8 cellular contexts compared by ENCODE assay signal in genomic region chr17:1390422-1391367, GRCh38. TPM values are rescaled to one million over a fixed set of nuclear protein-coding genes. Genes with fewer than 3 reads are reported as not detected.
DNase-seq lines count a peak whose midpoint lies in the region; ATAC-seq and TF ChIP-seq lines count a peak whose summit lies in the region.

No MANE protein-coding gene starts in this region.

- H3K9me3 Mint-ChIP-seq in CD14-positive monocyte (no peaks in the 10 kb centered on the region), neural crest cell (no peaks in the 10 kb centered on the region)
- H3K9me3 Mint-ChIP-seq in effector memory CD8-positive, alpha-beta T cell = no peaks in the 10 kb centered on the region

- H3K27me3 Mint-ChIP-seq in CD14-positive monocyte (ENCODE audit: low read depth in 3 of 3) (no peaks in the 10 kb centered on the region), neural crest cell (ENCODE audit: low read depth) (no peaks in the 10 kb centered on the region)
- H3K27me3 Mint-ChIP-seq in effector memory CD8-positive, alpha-beta T cell = no peaks in the 10 kb centered on the region

- H3K4me1 Mint-ChIP-seq in CD14-positive monocyte (peaks cover 68% of the 10 kb centered on the region), neural crest cell (peaks cover 39% of the 10 kb centered on the region)
- H3K4me1 Mint-ChIP-seq in effector memory CD8-positive, alpha-beta T cell (ENCODE audit: low read depth in 2 of 2) = peaks cover 43 to 57% of the 10 kb centered on the region in 2 donors

- DNase-seq in CD14-positive monocyte (ENCODE audit: low spot score) (no peak), NOMO-1 (lab: John Stamatoyannopoulos, UW; ENCODE audit: unreplicated experiment in 2 of 2) (peak; percentile 67 to 88), neural crest cell (ENCODE audit: low read depth, low spot score) (no peak), NCI-H2171 (lab: John Stamatoyannopoulos, UW) (no peak), EL (no peak), islet precursor cell (no peak)
- no peak for DNase-seq in effector memory CD8-positive, alpha-beta T cell
- DNase-seq in stimulated activated CD4-positive, alpha-beta T cell treated with anti-CD3 and anti-CD28 coated beads, Interleukin-4, amount 100 ng/mL, for 1 hour = no peak

- peak overlapping the region in 1 of 2 donors; percentile 1 for H3K4me3 Mint-ChIP-seq in CD14-positive monocyte
- peak overlapping the region; percentile 3 to 30 for H3K4me3 Mint-ChIP-seq in effector memory CD8-positive, alpha-beta T cell
- peak overlapping the region; percentile 45 for H3K4me3 Mint-ChIP-seq in neural crest cell

- no peak for ATAC-seq in effector memory CD8-positive, alpha-beta T cell (replicated peaks)

- H3K36me3 Mint-ChIP-seq in CD14-positive monocyte (peaks cover 3 to 14% of the 10 kb centered on the region in 2 donors), neural crest cell (ENCODE audit: low read depth) (peaks cover 5% of the 10 kb centered on the region)
- peaks cover 18% of the 10 kb centered on the region for H3K36me3 Mint-ChIP-seq in effector memory CD8-positive, alpha-beta T cell (ENCODE audit: insufficient read depth)

- intact Hi-C loops in CD14-positive monocyte (cut with micrococcal nuclease) = no loop called here

- no peak for TF ChIP-seq CTCF in CD14-positive monocyte (IDR thresholded peaks at IDR 0.05)
- TF ChIP-seq CTCF in neural crest cell (conservative IDR thresholded peaks at IDR 0.05) = no peak

- H3K27ac Mint-ChIP-seq in CD14-positive monocyte (peak overlapping the region; percentile 51 to 91 (median 89)), neural crest cell (ENCODE audit: unreplicated experiment) (peak overlapping the region; percentile 27)
- H3K27ac Mint-ChIP-seq in effector memory CD8-positive, alpha-beta T cell = peak overlapping the region; percentile 10 to 59

RNA-seq across cellular contexts. Expression of gene YWHAE, which starts 9.3 kb away (rescaled TPM):
- 100 to 1,000 TPM; 168 to 185 TPM for polyA plus RNA-seq in CD14-positive monocyte
- total RNA-seq in neural crest cell = 1,231 and 1,295 TPM in 2 replicates

Comparison
In these comparisons a context has a peak if more than half of its experiments do, and no peak if none do; other contexts are left out.
1. DNase-seq: peak in NOMO-1 (2 of 2); none in CD14-positive monocyte (single experiment), effector memory CD8-positive, alpha-beta T cell (0 of 3), neural crest cell (single experiment), stimulated activated CD4-positive, alpha-beta T cell treated with anti-CD3 and anti-CD28 coated beads, Interleukin-4, amount 100 ng/mL, for 1 hour (single experiment), NCI-H2171 (single experiment), EL (single experiment) and islet precursor cell (single experiment).
2. H3K27ac Mint-ChIP-seq: peak in every context shown above with its lines; median percentile 89 in CD14-positive monocyte; 34 in effector memory CD8-positive, alpha-beta T cell; 27 in neural crest cell.